Comparison of ENCODE assay signal across 9 cellular contexts in genomic region chr13:60448907-60449510, GRCh38. TPM values are rescaled to one million over a fixed set of nuclear protein-coding genes. Genes with fewer than 3 reads are reported as not detected.
DNase-seq lines count a peak whose midpoint lies in the region; ATAC-seq and TF ChIP-seq lines count a peak whose summit lies in the region.
"Had no signal": no experiment of that assay in that cellular context is flagged by ENCODE, and none has a peak within 500 bp of the region (broad histone marks: within the 10 kb centered on the region; RNA-seq: fewer than 3 reads in every experiment).

No MANE protein-coding gene starts in this region.

- peak; percentile 39 for DNase-seq in D341Med (ENCODE audit: low spot score)
- peak; percentile 4 for DNase-seq in GM19240 (ENCODE audit: insufficient read length, low spot score)
- DNase-seq in OCI-M2 (lab: John Stamatoyannopoulos, UW; ENCODE audit: unreplicated experiment) = peak; percentile 35
- peak; percentile 50 for DNase-seq in endodermal cell
- DNase-seq in mucosa of gallbladder (ENCODE audit: low spot score) = peak; percentile 16
- DNase-seq in HK-2 (ENCODE audit: unreplicated experiment) = no peak
- no peak for DNase-seq in occipital lobe (lab: John Stamatoyannopoulos, UW)
- DNase-seq: right cardiac atrium had no signal

- no peaks in the 10 kb centered on the region for H3K27me3 ChIP-seq in endodermal cell (ENCODE audit: control insufficient read depth, insufficient read depth, low read length, poor library complexity, severe bottlenecking)

- peak; percentile 86 for TF ChIP-seq CTCF in endodermal cell (conservative IDR thresholded peaks at IDR 0.05)

- H3K9ac ChIP-seq in endodermal cell (ENCODE audit: extremely low read depth, low read length, poor library complexity, severe bottlenecking) = no peak overlapping the region

- no peaks in the 10 kb centered on the region for H3K9me3 ChIP-seq in endodermal cell (ENCODE audit: control insufficient read depth, low read length)

- 36% methylated on average over 2 of the region's 2 CpGs; no CpG with 5 or more reads in 1 of the 2 experiments for WGBS in endodermal cell (ENCODE audit: insufficient coverage in 1 of 2, insufficient read length in 1 of 2), 2 experiments

- H3K36me3 Mint-ChIP-seq in endodermal cell (ENCODE audit: low read depth) = no peaks in the 10 kb centered on the region

- no peaks in the 10 kb centered on the region for H3K27me3 Mint-ChIP-seq in endodermal cell (ENCODE audit: insufficient read depth)

- H3K36me3 ChIP-seq in endodermal cell (ENCODE audit: control insufficient read depth, insufficient read depth, low read length) = no peaks in the 10 kb centered on the region

- no peaks in the 10 kb centered on the region for H3K9me3 Mint-ChIP-seq in endodermal cell

- no peak overlapping the region for H3K27ac Mint-ChIP-seq in endodermal cell

- H3K4me3 Mint-ChIP-seq in endodermal cell = no peak overlapping the region

- H3K4me3 ChIP-seq in endodermal cell (ENCODE audit: low read length) = no peak overlapping the region

- ATAC-seq in HG03432 (IDR thresholded peaks at IDR 0.05; ENCODE audit: unreplicated experiment) = peak; percentile 88

- H3K4me1 Mint-ChIP-seq in endodermal cell = peaks cover 7% of the 10 kb centered on the region

- H3K27ac ChIP-seq in endodermal cell (ENCODE audit: low read depth, low read length) = no peak overlapping the region

- no peaks in the 10 kb centered on the region for H3K4me1 ChIP-seq in endodermal cell (ENCODE audit: control insufficient read depth, insufficient read depth, low read length)

RNA-seq across cellular contexts. Expression of gene TDRD3, which starts 52.0 kb away (rescaled TPM):
- total RNA-seq in endodermal cell (10 to 100 TPM; 25.3 to 36.1 TPM), mucosa of gallbladder (30.8 TPM), occipital lobe (65.0 TPM)
- polyA plus RNA-seq in endodermal cell (2013, experiment 1 of 2) = 24.7 TPM
- 23.7 TPM for polyA plus RNA-seq in endodermal cell (2013, experiment 2 of 2)

Comparison
In these comparisons a context has a peak if more than half of its experiments do, and no peak if none do; other contexts are left out.
1. DNase-seq: peak in D341Med (single experiment), GM19240 (single experiment), OCI-M2 (single experiment), endodermal cell (single experiment) and mucosa of gallbladder (single experiment); none in HK-2 (single experiment) and occipital lobe (single experiment).